9 cellular contexts compared by ENCODE assay signal in genomic region chr20:58854638-58855471, GRCh38. TPM values are rescaled to one million over a fixed set of nuclear protein-coding genes. Genes with fewer than 3 reads are reported as not detected.
DNase-seq lines count a peak whose midpoint lies in the region; ATAC-seq, FAIRE-seq and TF ChIP-seq lines count a peak whose summit lies in the region.
"Had no signal": no experiment of that assay in that cellular context is flagged by ENCODE, and none has a peak within 500 bp of the region (broad histone marks: within the 10 kb centered on the region; RNA-seq: fewer than 3 reads in every experiment).

No MANE protein-coding gene starts in this region.

- no peaks in the 10 kb centered on the region for H3K9me3 Mint-ChIP-seq in chondrocyte (ENCODE audit: low read depth)

- no peaks in the 10 kb centered on the region for H3K9me3 ChIP-seq in muscle layer of duodenum (ENCODE audit: control insufficient read depth in 1 of 2, low read length in 2 of 2)
- no peaks in the 10 kb centered on the region for H3K9me3 ChIP-seq in HAP-1

- H3K36me3 Mint-ChIP-seq in chondrocyte (ENCODE audit: low read depth): no peaks in the 10 kb centered on the region

- ATAC-seq in HG03135 (IDR thresholded peaks at IDR 0.05; ENCODE audit: unreplicated experiment): no peak

- in situ Hi-C loops in HAP-1 (cut with MboI; ENCODE audit: low sequenced_read_pairs): loop anchor here (25.0 kb wide), 2 partner anchors 357 to 607 kb away; no protein-coding TSS in a partner anchor

- H3K27ac Mint-ChIP-seq in chondrocyte (ENCODE audit: unreplicated experiment): no peak overlapping the region

- H3K4me3 ChIP-seq in muscle layer of duodenum (ENCODE audit: low read depth in 1 of 2, low read length in 2 of 2) (peak overlapping the region; percentile 32 to 37), HAP-1 (no peak overlapping the region)

- no peak for TF ChIP-seq CTCF in chondrocyte (IDR thresholded peaks at IDR 0.05)

- H3K27me3 ChIP-seq in muscle layer of duodenum (ENCODE audit: low read depth, low read length) (peaks cover 34% of the 10 kb centered on the region), HAP-1 (ENCODE audit: low read depth) (0 out of 2 replicates have a peak, but pooled peaks cover 3% of the 10 kb centered on the region)

- FAIRE-seq in GM19239 (lab: Jason Lieb, UNC): no peak

- peaks cover 34% of the 10 kb centered on the region for H3K27me3 Mint-ChIP-seq in chondrocyte (ENCODE audit: low read depth)

- peaks cover 36% of the 10 kb centered on the region for H3K4me1 Mint-ChIP-seq in chondrocyte (ENCODE audit: low read depth)

- H3K4me3 Mint-ChIP-seq in chondrocyte (ENCODE audit: unreplicated experiment): peak overlapping the region; percentile 53

- H3K27ac ChIP-seq in muscle layer of duodenum (ENCODE audit: low read length): no peak overlapping the region

- H3K36me3 ChIP-seq in muscle layer of duodenum (ENCODE audit: control insufficient read depth in 1 of 2, insufficient read depth in 2 of 2, low read length in 2 of 2) (no peaks in the 10 kb centered on the region), HAP-1 (replicated peaks) (no peaks in the 10 kb centered on the region)

- H3K4me1 ChIP-seq in muscle layer of duodenum (ENCODE audit: control insufficient read depth in 1 of 2, insufficient read depth in 2 of 2, low read length in 2 of 2): peaks cover 0 to 41% of the 10 kb centered on the region in 2 donors
- H3K4me1 ChIP-seq in HAP-1: no peaks in the 10 kb centered on the region

- DNase-seq in stimulated activated CD4-positive, alpha-beta T cell treated with anti-CD3 and anti-CD28 coated beads, Interleukin-15, amount 100 ng/mL, for 24 hours: peak; percentile 14
- no peak for DNase-seq in stimulated activated CD4-positive, alpha-beta T cell treated with anti-CD3 and anti-CD28 coated beads, Interleukin-2, amount 100 ng/mL, for 48 hours
- DNase-seq in chondrocyte (ENCODE audit: low spot score) (no peak), GM19239 (ENCODE audit: insufficient read length, low spot score) (no peak), HAP-1 (ENCODE audit: low spot score in 2 of 2) (no peak), putamen (ENCODE audit: low spot score) (no peak)
- DNase-seq: NCI-H2227 treated with DMSO at 0.1 percent for 48 hours had no signal

RNA-seq across cellular contexts. Expression of gene GNAS, which starts 2.3 kb away (rescaled TPM):
- total RNA-seq in chondrocyte: 1,127 to 1,393 TPM (median 1,374 TPM) in 3 replicates

RNA-seq across cellular contexts. Expression of gene GNAS-AS1, which starts 4.2 kb away (rescaled TPM):
- 1.1 to 2.7 TPM (median 1.7 TPM) in 3 replicates for total RNA-seq in chondrocyte
